ENCODE assay signal across 18 cellular contexts in the genomic region with DNA sequence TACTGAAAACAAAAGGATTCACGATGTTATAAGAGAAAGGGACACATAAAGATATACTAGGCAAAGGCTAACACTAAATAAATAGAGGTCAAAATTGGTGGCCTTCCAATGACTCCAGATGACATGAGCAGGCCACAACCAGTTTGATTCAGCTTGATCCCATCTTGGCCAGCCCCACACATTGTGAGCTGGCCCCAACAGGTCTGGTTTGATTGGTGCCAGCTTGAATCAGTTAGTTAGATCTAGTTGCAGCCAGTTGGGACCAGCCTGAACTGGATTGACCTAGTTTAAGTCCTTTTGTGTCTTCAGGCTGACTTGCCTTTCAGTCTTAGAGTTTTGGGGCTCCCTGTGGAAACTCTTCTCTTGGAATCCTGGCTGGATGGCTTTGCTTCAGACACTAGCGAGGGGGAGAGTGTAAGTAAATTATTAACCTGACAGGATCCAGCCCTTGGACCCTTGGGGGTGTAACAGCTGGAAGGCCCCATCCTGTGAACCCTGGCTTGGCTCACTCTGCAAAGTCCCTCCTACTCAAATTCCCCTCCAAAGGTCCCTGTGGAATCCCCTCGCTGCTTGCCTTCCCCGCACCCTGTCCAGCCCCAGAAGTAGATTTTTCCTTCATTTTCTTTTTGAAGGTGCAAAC. TPM values are rescaled to one million over a fixed set of nuclear protein-coding genes. Genes with fewer than 3 reads are reported as not detected.
"Had no signal": no experiment of that assay in that cellular context is flagged by ENCODE, and none has a peak within 500 bp of the region (broad histone marks: within the 10 kb centered on the region; RNA-seq: fewer than 3 reads in every experiment).

No MANE protein-coding gene starts in this region.

- H3K9me3 Mint-ChIP-seq: activated CD4-positive, alpha-beta memory T cell treated with anti-CD3 and anti-CD28 coated beads, Interleukin-2, amount 10 ng/mL, durations not matched to agents 7 days and 5 days; activated naive CD8-positive, alpha-beta T cell treated with anti-CD3 and anti-CD28 coated beads, Interleukin-2, amount 10 ng/mL, durations not matched to agents 7 days and 5 days; activated T-cell treated with anti-CD3 and anti-CD28 coated beads, Interleukin-2, amount 50 U/mL, for 72 hours; memory B cell had no signal

- H3K4me3 ChIP-seq: dorsolateral prefrontal cortex, esophagus squamous epithelium, left lung, pancreas, stomach, thoracic aorta had no signal

- H3K36me3 ChIP-seq: esophagus squamous epithelium, left lung, pancreas, stomach, thoracic aorta had no signal

- H3K27me3 ChIP-seq: dorsolateral prefrontal cortex, esophagus squamous epithelium, pancreas had no signal

- DNase-seq: activated CD4-positive, alpha-beta memory T cell treated with anti-CD3 and anti-CD28 coated beads, Interleukin-2, amount 10 ng/mL, durations not matched to agents 7 days and 5 days; activated gamma-delta T cell treated with Interleukin-2 at 50 U/mL for 16 hours; activated naive CD8-positive, alpha-beta T cell treated with anti-CD3 and anti-CD28 coated beads, Interleukin-2, amount 10 ng/mL, durations not matched to agents 7 days and 5 days; activated T-cell treated with anti-CD3 and anti-CD28 coated beads, Interleukin-2, amount 50 U/mL, for 72 hours; anterior cingulate cortex; dorsolateral prefrontal cortex; esophagus squamous epithelium; foreskin fibroblast; islet precursor cell; left lung; pancreas; stimulated activated CD4-positive, alpha-beta T cell treated with anti-CD3 and anti-CD28 coated beads, Interleukin-15, amount 100 ng/mL, for 24 hours; stimulated activated CD4-positive, alpha-beta T cell treated with anti-CD3 and anti-CD28 coated beads, Interleukin-4, amount 100 ng/mL, for 4 hours; stomach; T-helper 9 cell had no signal

- H3K27ac Mint-ChIP-seq: activated CD4-positive, alpha-beta memory T cell treated with anti-CD3 and anti-CD28 coated beads, Interleukin-2, amount 10 ng/mL, durations not matched to agents 7 days and 5 days; activated naive CD8-positive, alpha-beta T cell treated with anti-CD3 and anti-CD28 coated beads, Interleukin-2, amount 10 ng/mL, durations not matched to agents 7 days and 5 days; activated T-cell treated with anti-CD3 and anti-CD28 coated beads, Interleukin-2, amount 50 U/mL, for 72 hours; memory B cell had no signal

- H3K4me1 Mint-ChIP-seq: activated CD4-positive, alpha-beta memory T cell treated with anti-CD3 and anti-CD28 coated beads, Interleukin-2, amount 10 ng/mL, durations not matched to agents 7 days and 5 days; activated naive CD8-positive, alpha-beta T cell treated with anti-CD3 and anti-CD28 coated beads, Interleukin-2, amount 10 ng/mL, durations not matched to agents 7 days and 5 days; memory B cell had no signal

- H3K9me3 ChIP-seq: esophagus squamous epithelium, left lung, pancreas, stomach, thoracic aorta had no signal

- H3K27ac ChIP-seq: dorsolateral prefrontal cortex, esophagus squamous epithelium, left lung, pancreas, stomach, thoracic aorta, VCaP had no signal

- H3K4me3 Mint-ChIP-seq: activated CD4-positive, alpha-beta memory T cell treated with anti-CD3 and anti-CD28 coated beads, Interleukin-2, amount 10 ng/mL, durations not matched to agents 7 days and 5 days; activated naive CD8-positive, alpha-beta T cell treated with anti-CD3 and anti-CD28 coated beads, Interleukin-2, amount 10 ng/mL, durations not matched to agents 7 days and 5 days; activated T-cell treated with anti-CD3 and anti-CD28 coated beads, Interleukin-2, amount 50 U/mL, for 72 hours; memory B cell had no signal

- H3K4me1 ChIP-seq: left lung, stomach had no signal

- H3K36me3 Mint-ChIP-seq: activated naive CD8-positive, alpha-beta T cell treated with anti-CD3 and anti-CD28 coated beads, Interleukin-2, amount 10 ng/mL, durations not matched to agents 7 days and 5 days had no signal

- ATAC-seq: activated T-cell treated with anti-CD3 and anti-CD28 coated beads, Interleukin-2, amount 50 U/mL, for 72 hours; left lung; pancreas had no signal

RNA-seq across cellular contexts. Expression of gene POU3F1, which starts 36.2 kb away (rescaled TPM):
- total RNA-seq: activated CD4-positive, alpha-beta memory T cell treated with anti-CD3 and anti-CD28 coated beads, Interleukin-2, amount 10 ng/mL, durations not matched to agents 7 days and 5 days; activated T-cell treated with anti-CD3 and anti-CD28 coated beads, Interleukin-2, amount 50 U/mL, for 72 hours; left lung; stomach; thoracic aorta had no signal
